8 cellular contexts compared by ENCODE assay signal in genomic region chr18:112015-112733, GRCh38. TPM values are rescaled to one million over a fixed set of nuclear protein-coding genes. Genes with fewer than 3 reads are reported as not detected.
DNase-seq lines count a peak whose midpoint lies in the region; ATAC-seq, FAIRE-seq and TF ChIP-seq lines count a peak whose summit lies in the region.
"Not testable (repeated sequence)": the region's sequence is repeated elsewhere in the genome, so short reads cannot be mapped to it uniquely, and the experiment has no call there.

No MANE protein-coding gene starts in this region.

- not testable (repeated sequence) for TF ChIP-seq POLR2A in H54 (IDR thresholded peaks at IDR 0.05; ENCODE audit: low read depth, low read length)

- H3K27ac Mint-ChIP-seq in effector memory CD8-positive, alpha-beta T cell; stimulated activated naive CD8-positive, alpha-beta T cell treated with anti-CD3 and anti-CD28 coated beads, Interleukin-15, amount 100 ng/mL, for 72 hours: not testable (repeated sequence)

- intact Hi-C loops in ascending aorta (cut with DNase I); right cardiac atrium (cut with DNase I): not testable (repeated sequence)

- H3K27ac ChIP-seq in 22Rv1 (peak overlapping the region; percentile 73), VCaP (peak overlapping the region; percentile 86), ascending aorta (peak overlapping the region in 1 of 2 donors; percentile 34)
- H3K27ac ChIP-seq in right cardiac atrium (ENCODE audit: low read length), result not testable (repeated sequence)

- H2AFZ ChIP-seq in neuron (ENCODE audit: low read depth, low read length), result not testable (repeated sequence)

- peak overlapping the region in 1 of 2 donors; percentile 41 for H3K4me3 Mint-ChIP-seq in effector memory CD8-positive, alpha-beta T cell
- peak overlapping the region; percentile 20 to 47 for H3K4me3 Mint-ChIP-seq in stimulated activated naive CD8-positive, alpha-beta T cell treated with anti-CD3 and anti-CD28 coated beads, Interleukin-15, amount 100 ng/mL, for 72 hours

- not testable (repeated sequence) for TF ChIP-seq CTCF in 22Rv1 (IDR thresholded peaks at IDR 0.05); VCaP (conservative IDR thresholded peaks at IDR 0.05); ascending aorta (IDR thresholded peaks at IDR 0.05)

- H3K9me3 Mint-ChIP-seq in effector memory CD8-positive, alpha-beta T cell, result peaks cover 13 to 31% of the 10 kb centered on the region in 2 donors
- H3K9me3 Mint-ChIP-seq in stimulated activated naive CD8-positive, alpha-beta T cell treated with anti-CD3 and anti-CD28 coated beads, Interleukin-15, amount 100 ng/mL, for 72 hours, result peaks cover 26 to 36% of the 10 kb centered on the region in 2 donors

- not testable (repeated sequence) for ATAC-seq in effector memory CD8-positive, alpha-beta T cell (replicated peaks); right cardiac atrium; stimulated activated naive CD8-positive, alpha-beta T cell treated with anti-CD3 and anti-CD28 coated beads, Interleukin-15, amount 100 ng/mL, for 72 hours

- H3K27me3 ChIP-seq in ascending aorta; right cardiac atrium (ENCODE audit: control insufficient read depth, insufficient read depth); neuron (ENCODE audit: insufficient read depth, low read length): not testable (repeated sequence)

- H3K4me1 Mint-ChIP-seq in effector memory CD8-positive, alpha-beta T cell (ENCODE audit: low read depth in 2 of 2), result peaks cover 8 to 19% of the 10 kb centered on the region in 2 donors
- H3K4me1 Mint-ChIP-seq in stimulated activated naive CD8-positive, alpha-beta T cell treated with anti-CD3 and anti-CD28 coated beads, Interleukin-15, amount 100 ng/mL, for 72 hours, result peaks cover 32% of the 10 kb centered on the region

- peak overlapping the region; percentile 30 to 61 for H3K4me3 ChIP-seq in ascending aorta
- peak overlapping the region; percentile 42 for H3K4me3 ChIP-seq in right cardiac atrium (ENCODE audit: low read length)
- H3K4me3 ChIP-seq in neuron (ENCODE audit: low read length), result peak overlapping the region; percentile 48

- DNase-seq in H54 (ENCODE audit: insufficient read length, low spot score), result not testable (repeated sequence)
- DNase-seq in ascending aorta (ENCODE audit: low spot score in 2 of 2) (peak in 1 of 2 donors; percentile 76), right cardiac atrium (peak; percentile 30 to 77 (median 69))
- peak in 2 of 3 experiments; percentile 11 to 36 for DNase-seq in effector memory CD8-positive, alpha-beta T cell
- DNase-seq in stimulated activated naive CD8-positive, alpha-beta T cell treated with anti-CD3 and anti-CD28 coated beads, Interleukin-15, amount 100 ng/mL, for 72 hours, result peak; percentile 28 to 41

- peak; percentile 50 for FAIRE-seq in H54 (lab: Jason Lieb, UNC)

- 34% methylated on average over 27 of the region's 43 CpGs for WGBS in right cardiac atrium

- H3K36me3 ChIP-seq in ascending aorta; neuron (ENCODE audit: insufficient read depth, low read length): not testable (repeated sequence)

- not testable (repeated sequence) for H3K9me3 ChIP-seq in ascending aorta; right cardiac atrium (ENCODE audit: control insufficient read depth, low read length); neuron (ENCODE audit: low read length)

- not testable (repeated sequence) for H3K4me1 ChIP-seq in ascending aorta; right cardiac atrium (ENCODE audit: control insufficient read depth, insufficient read depth, low read length); neuron (ENCODE audit: insufficient read depth, low read length)

- not testable (repeated sequence) for H3K36me3 Mint-ChIP-seq in effector memory CD8-positive, alpha-beta T cell (ENCODE audit: insufficient read depth)

- not testable (repeated sequence) for H3K27me3 Mint-ChIP-seq in effector memory CD8-positive, alpha-beta T cell; stimulated activated naive CD8-positive, alpha-beta T cell treated with anti-CD3 and anti-CD28 coated beads, Interleukin-15, amount 100 ng/mL, for 72 hours

RNA-seq across cellular contexts. Expression of gene USP14, which starts 46.2 kb away (rescaled TPM):
- total RNA-seq in ascending aorta, result 9.7 TPM
- total RNA-seq in right cardiac atrium, result 10 to 100 TPM; 39.1 to 48.8 (median 42.8) TPM
- polyA plus RNA-seq in right cardiac atrium, result 27.0 TPM
